Comparison of ENCODE assay signal across 21 cellular contexts in the genomic region with DNA sequence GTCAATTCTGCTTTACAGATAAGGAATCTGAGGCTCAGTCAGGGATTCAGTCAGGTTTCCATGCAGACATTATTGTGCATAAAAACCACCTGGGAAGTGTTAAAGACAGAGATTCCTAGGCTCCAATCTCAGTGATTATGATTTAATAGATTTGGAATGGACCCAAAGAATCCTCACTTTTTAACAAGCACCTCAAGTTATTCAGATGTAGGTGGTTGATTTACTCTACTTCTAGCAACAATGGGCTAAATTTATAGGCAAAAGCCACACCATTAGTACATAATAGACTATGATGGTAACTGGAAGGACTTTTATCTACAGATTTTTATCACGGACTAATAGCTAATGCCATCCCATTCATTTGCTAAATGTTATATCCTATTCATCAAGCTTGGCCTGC.
"Had no signal": no experiment of that assay in that cellular context is flagged by ENCODE, and none has a peak within 500 bp of the region (broad histone marks: within the 10 kb centered on the region; RNA-seq: fewer than 3 reads in every experiment).

No MANE protein-coding gene starts in this region.

- H3K27me3 ChIP-seq: SJSA1 had no signal

- H3K36me3 ChIP-seq: SJSA1 had no signal

- H3K4me3 ChIP-seq: SJSA1, SK-N-MC had no signal

- H3K9me3 ChIP-seq: SJSA1 had no signal

- DNase-seq: KBM-7, MV-4-11, NCI-H1048, NCI-H1105 treated with DMSO at 0.1 percent for 48 hours, NCI-H1417 treated with DMSO at 0.1 percent for 48 hours, NCI-H146, NCI-H187, NCI-H2029, NCI-H2081 treated with DMSO at 0.1 percent for 48 hours, NCI-H2171, NCI-H226, NCI-H446, NCI-H510A, NCI-H524 treated with DMSO at 0.1 percent for 48 hours, NCI-H69, NCI-H774, Right ventricle myocardium superior, RPMI8226, SIG-M5 had no signal

- H3K27ac ChIP-seq: SJSA1, SK-N-MC had no signal
